Comparison of ENCODE assay signal across 8 cellular contexts in the genomic region with DNA sequence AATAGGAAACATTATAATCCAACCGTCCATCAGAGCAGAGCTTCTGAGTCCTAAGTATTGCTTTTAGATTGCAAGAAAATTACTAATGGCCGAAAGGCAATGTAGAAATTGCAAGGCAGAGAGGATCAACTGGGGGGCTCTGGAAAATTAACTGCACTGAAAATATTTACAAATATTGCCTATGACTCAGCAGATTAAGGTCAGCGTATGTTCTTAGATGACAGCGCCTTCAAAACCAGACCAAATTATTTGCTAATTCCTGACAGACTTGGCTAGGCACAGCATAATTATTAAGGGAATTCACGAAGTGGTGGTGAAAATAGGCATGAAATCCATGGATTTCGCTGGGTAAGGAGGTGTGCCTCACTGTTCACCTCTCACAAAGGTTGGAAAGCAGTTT.
"Had no signal": no experiment of that assay in that cellular context is flagged by ENCODE, and none has a peak within 500 bp of the region (broad histone marks: within the 10 kb centered on the region; RNA-seq: fewer than 3 reads in every experiment).

No MANE protein-coding gene starts in this region.

- H3K27me3 Mint-ChIP-seq: IgD-negative memory B cell had no signal

- H3K4me2 ChIP-seq: KMS-11 had no signal

- H3K9me3 Mint-ChIP-seq: IgD-negative memory B cell had no signal

- H2AFZ ChIP-seq: GM23248 had no signal

- H3K27ac Mint-ChIP-seq: IgD-negative memory B cell had no signal

- H3K4me1 Mint-ChIP-seq: IgD-negative memory B cell had no signal

- H3K4me3 ChIP-seq: GM23248 had no signal

- H3K4me3 Mint-ChIP-seq: IgD-negative memory B cell had no signal

- DNase-seq: GM23248, GOT3, H7, HCEC 1CT, KBM-7 had no signal

- H3K9ac ChIP-seq: GM23248, KMS-11 had no signal

- H3K27ac ChIP-seq: GM23248, KMS-11 had no signal

- H3K36me3 Mint-ChIP-seq: IgD-negative memory B cell had no signal

- FAIRE-seq: HTR-8/SVneo had no signal
